In the genomic region with DNA sequence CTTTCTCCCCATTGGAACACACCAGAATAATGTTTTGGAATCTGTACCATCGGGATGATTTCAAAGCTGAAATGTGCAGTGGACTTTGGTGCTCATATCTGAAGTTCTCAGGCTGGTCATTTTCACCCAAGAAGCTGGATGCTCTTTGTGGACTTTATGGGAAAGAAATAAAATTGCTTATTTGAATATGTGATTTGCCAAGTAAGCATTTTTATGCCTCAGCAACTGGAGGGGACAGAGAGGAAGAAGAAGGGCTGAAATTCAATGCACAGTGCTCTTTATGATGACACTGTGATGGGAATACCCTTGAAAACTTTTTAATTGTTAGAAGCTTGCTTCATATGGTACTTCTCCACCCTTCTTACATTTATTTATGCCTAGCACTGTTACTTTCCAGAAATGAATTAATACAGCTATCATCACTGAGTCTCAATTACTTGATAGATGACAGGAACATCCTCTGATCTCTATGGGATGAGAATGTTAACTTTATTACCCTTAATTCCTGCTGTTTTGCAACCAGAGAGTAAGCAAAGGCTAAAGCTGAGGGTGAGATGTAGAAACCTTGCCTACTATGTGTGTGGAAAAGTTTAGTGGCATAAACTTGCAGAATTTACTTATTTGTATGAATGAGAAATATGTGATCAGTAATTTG, we compare ENCODE assay signal across 25 cellular contexts.
"Had no signal": no experiment of that assay in that cellular context is flagged by ENCODE, and none has a peak within 500 bp of the region (broad histone marks: within the 10 kb centered on the region; RNA-seq: fewer than 3 reads in every experiment).

No MANE protein-coding gene starts in this region.

- H3K27ac ChIP-seq: heart left ventricle, neural progenitor cell, ovary, testis, tibial nerve, upper lobe of right lung, vagina had no signal

- FAIRE-seq: colon, frontal cortex, islet of Langerhans had no signal

- H3K27me3 Mint-ChIP-seq: effector memory CD8-positive, alpha-beta T cell; progenitor cell of endocrine pancreas; stimulated activated naive B cell treated with anti-CD40 and anti-IgM and Interleukin-4, amounts not matched to agents 10 μg/mL and 1 μg/mL and 100 μg/mL, for 72 hours had no signal

- H3K9ac ChIP-seq: neural progenitor cell had no signal

- H2AFZ ChIP-seq: neural progenitor cell had no signal

- ATAC-seq: effector memory CD8-positive, alpha-beta T cell; heart left ventricle; mucosa of descending colon; naive thymus-derived CD8-positive, alpha-beta T cell; right cardiac atrium; stimulated activated naive B cell treated with anti-CD40 and anti-IgM and Interleukin-4, amounts not matched to agents 10 μg/mL and 1 μg/mL and 100 μg/mL, for 72 hours; stimulated activated naive CD8-positive, alpha-beta T cell treated with anti-CD3 and anti-CD28 coated beads, Interleukin-15, amount 100 ng/mL, for 72 hours; upper lobe of right lung had no signal

- H3K36me3 Mint-ChIP-seq: naive thymus-derived CD8-positive, alpha-beta T cell had no signal

- H3K36me3 ChIP-seq: neural progenitor cell, ovary, tibial nerve, upper lobe of right lung, vagina had no signal

- DNase-seq: effector memory CD8-positive, alpha-beta T cell; heart left ventricle; hypothalamus; kidney glomerular epithelial cell; mammary epithelial cell; mucosa of descending colon; naive thymus-derived CD8-positive, alpha-beta T cell; nucleus accumbens; ovary; right cardiac atrium; stimulated activated CD4-positive, alpha-beta T cell treated with anti-CD3 and anti-CD28 coated beads, Interleukin-15, amount 100 ng/mL, for 24 hours; stimulated activated CD4-positive, alpha-beta T cell treated with anti-CD3 and anti-CD28 coated beads, Interleukin-1b, Interleukin-23, amount 100 ng/mL, for 48 hours; stimulated activated CD4-positive, alpha-beta T cell treated with anti-CD3 and anti-CD28 coated beads, Interleukin-4, amount 100 ng/mL, for 24 hours; stimulated activated naive B cell treated with anti-CD40 and anti-IgM and Interleukin-4, amounts not matched to agents 10 μg/mL and 1 μg/mL and 100 μg/mL, for 72 hours; stimulated activated naive CD8-positive, alpha-beta T cell treated with anti-CD3 and anti-CD28 coated beads, Interleukin-15, amount 100 ng/mL, for 72 hours; testis; upper lobe of right lung had no signal

- H3K27ac Mint-ChIP-seq: dendritic cell treated with granulocyte-macrophage colony-stimulating factor and Interleukin-4, amounts not matched to agents 40 ng/mL and 50 ng/mL, for 4 days; neural progenitor cell; progenitor cell of endocrine pancreas; stimulated activated naive B cell treated with anti-CD40 and anti-IgM and Interleukin-4, amounts not matched to agents 10 μg/mL and 1 μg/mL and 100 μg/mL, for 72 hours; stimulated activated naive CD8-positive, alpha-beta T cell treated with anti-CD3 and anti-CD28 coated beads, Interleukin-15, amount 100 ng/mL, for 72 hours had no signal

- H3K4me3 ChIP-seq: heart left ventricle, mucosa of descending colon, neural progenitor cell, ovary, testis, tibial nerve, upper lobe of right lung, vagina had no signal

- H3K4me3 Mint-ChIP-seq: dendritic cell treated with granulocyte-macrophage colony-stimulating factor and Interleukin-4, amounts not matched to agents 40 ng/mL and 50 ng/mL, for 4 days; effector memory CD8-positive, alpha-beta T cell; naive thymus-derived CD8-positive, alpha-beta T cell; neural progenitor cell; stimulated activated naive B cell treated with anti-CD40 and anti-IgM and Interleukin-4, amounts not matched to agents 10 μg/mL and 1 μg/mL and 100 μg/mL, for 72 hours; stimulated activated naive CD8-positive, alpha-beta T cell treated with anti-CD3 and anti-CD28 coated beads, Interleukin-15, amount 100 ng/mL, for 72 hours had no signal

- H3K27me3 ChIP-seq: neural progenitor cell, ovary, testis, tibial nerve, upper lobe of right lung, vagina had no signal

- H3K9me3 Mint-ChIP-seq: dendritic cell treated with granulocyte-macrophage colony-stimulating factor and Interleukin-4, amounts not matched to agents 40 ng/mL and 50 ng/mL, for 4 days; effector memory CD8-positive, alpha-beta T cell; naive thymus-derived CD8-positive, alpha-beta T cell; stimulated activated naive CD8-positive, alpha-beta T cell treated with anti-CD3 and anti-CD28 coated beads, Interleukin-15, amount 100 ng/mL, for 72 hours had no signal

- H3K4me2 ChIP-seq: neural progenitor cell had no signal

- H3K9me3 ChIP-seq: heart left ventricle, mucosa of descending colon, ovary, testis, tibial nerve, upper lobe of right lung, vagina had no signal
